8 cellular contexts compared by ENCODE assay signal in the genomic region with DNA sequence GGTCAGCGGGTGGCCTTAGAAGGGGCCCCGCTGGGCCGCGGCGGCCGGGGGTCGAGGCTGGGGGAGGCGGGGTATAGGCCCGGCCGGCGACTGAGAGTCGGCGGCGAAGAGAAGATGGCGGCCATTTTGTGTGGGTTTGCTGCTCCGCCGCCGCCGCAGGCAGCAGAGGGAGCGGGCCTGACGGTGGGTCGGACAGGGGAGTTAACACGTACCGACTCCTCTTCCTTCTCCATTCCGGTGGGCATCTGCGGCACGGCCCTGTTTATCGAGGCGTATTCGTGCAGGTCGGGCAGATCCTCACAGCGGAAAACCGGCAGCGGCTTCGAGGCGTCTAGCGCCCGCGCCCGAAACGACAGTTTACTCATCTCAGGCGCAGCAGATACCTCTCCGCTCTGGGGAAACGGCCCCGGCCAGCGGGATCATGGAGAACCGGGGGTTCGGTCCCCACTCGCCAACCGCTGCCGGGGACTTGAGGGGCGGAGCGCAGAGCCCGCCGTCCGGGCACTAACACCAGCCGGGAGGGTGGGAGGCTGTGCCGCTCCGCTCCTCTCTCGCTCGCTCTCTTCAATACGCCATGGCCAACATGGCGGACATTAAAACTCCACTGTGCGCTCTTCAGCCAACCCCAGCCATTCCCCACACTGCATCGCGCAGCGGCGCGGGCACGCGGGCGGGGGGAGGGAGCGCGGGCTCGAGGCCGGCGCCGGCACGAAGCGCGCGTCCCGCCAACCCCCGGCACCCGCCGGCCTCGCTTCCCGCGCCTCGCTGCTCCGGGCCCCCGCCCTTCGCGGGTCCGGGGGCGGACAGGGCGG. TPM values are rescaled to one million over a fixed set of nuclear protein-coding genes. Genes with fewer than 3 reads are reported as not detected.
A peak's percentile ranks its signal among the peaks of the same experiment; 100 is the strongest.
DNase-seq lines count a peak whose midpoint lies in the region; ATAC-seq, FAIRE-seq and TF ChIP-seq lines count a peak whose summit lies in the region.

A gene with protein sequence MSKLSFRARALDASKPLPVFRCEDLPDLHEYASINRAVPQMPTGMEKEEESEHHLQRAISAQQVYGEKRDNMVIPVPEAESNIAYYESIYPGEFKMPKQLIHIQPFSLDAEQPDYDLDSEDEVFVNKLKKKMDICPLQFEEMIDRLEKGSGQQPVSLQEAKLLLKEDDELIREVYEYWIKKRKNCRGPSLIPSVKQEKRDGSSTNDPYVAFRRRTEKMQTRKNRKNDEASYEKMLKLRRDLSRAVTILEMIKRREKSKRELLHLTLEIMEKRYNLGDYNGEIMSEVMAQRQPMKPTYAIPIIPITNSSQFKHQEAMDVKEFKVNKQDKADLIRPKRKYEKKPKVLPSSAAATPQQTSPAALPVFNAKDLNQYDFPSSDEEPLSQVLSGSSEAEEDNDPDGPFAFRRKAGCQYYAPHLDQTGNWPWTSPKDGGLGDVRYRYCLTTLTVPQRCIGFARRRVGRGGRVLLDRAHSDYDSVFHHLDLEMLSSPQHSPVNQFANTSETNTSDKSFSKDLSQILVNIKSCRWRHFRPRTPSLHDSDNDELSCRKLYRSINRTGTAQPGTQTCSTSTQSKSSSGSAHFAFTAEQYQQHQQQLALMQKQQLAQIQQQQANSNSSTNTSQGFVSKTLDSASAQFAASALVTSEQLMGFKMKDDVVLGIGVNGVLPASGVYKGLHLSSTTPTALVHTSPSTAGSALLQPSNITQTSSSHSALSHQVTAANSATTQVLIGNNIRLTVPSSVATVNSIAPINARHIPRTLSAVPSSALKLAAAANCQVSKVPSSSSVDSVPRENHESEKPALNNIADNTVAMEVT (minus strand): TSS at position 608 of the 812 bp plus-strand sequence. CDS start 243 bp downstream, at position 365.

- H3K4me3 ChIP-seq in A673 (ENCODE audit: low read depth, low read length, poor library complexity, severe bottlenecking), result peak within 1 kb of the TSS; percentile 76
- peak within 1 kb of the TSS; percentile 87 to 95 (median 88) for H3K4me3 ChIP-seq in keratinocyte (ENCODE audit: control insufficient read depth in 2 of 3, extremely low read depth in 1 of 3, insufficient read depth in 2 of 3, low read depth in 1 of 3, low read length in 3 of 3)

- peak within 1 kb of the TSS; percentile 97 for H3K9ac ChIP-seq in keratinocyte (ENCODE audit: control insufficient read depth, extremely low read depth, insufficient read depth, low read length)

- DNase-seq in A673 (ENCODE audit: low spot score) (peak; percentile 94), NCI-H2171 (lab: John Stamatoyannopoulos, UW) (peak; percentile 65), keratinocyte (ENCODE audit: low read depth, low spot score) (no peak)
- peak; percentile 83 for DNase-seq in activated CD4-positive, CD25-positive, alpha-beta regulatory T cell treated with anti-CD3 and anti-CD28 coated beads, Interleukin-2, amount 50 U/mL, for 16 hours (ENCODE audit: low read depth, low spot score)
- DNase-seq in central memory CD4-positive, alpha-beta T cell, result peak; percentile 90
- DNase-seq in stimulated activated CD4-positive, alpha-beta T cell treated with anti-CD3 and anti-CD28 coated beads, Interleukin-15, amount 100 ng/mL, for 1 hour (ENCODE audit: low read depth in 1 of 2, low spot score in 1 of 2), result peak; percentile 77 to 83

- dilution Hi-C loops in keratinocyte (cut with MboI; ENCODE audit: extremely low pct_ligation_motif_present, low sequenced_read_pairs), result no loop called here

- H3K79me2 ChIP-seq in keratinocyte (ENCODE audit: control insufficient read depth, insufficient read depth, low read length), result peaks cover 43% of the 10 kb centered on the region

- no peak for FAIRE-seq in keratinocyte (lab: Jason Lieb, UNC)

- H3K9me3 ChIP-seq in A673 (ENCODE audit: low read depth, low read length, poor library complexity, severe bottlenecking) (no peaks in the 10 kb centered on the region), keratinocyte (ENCODE audit: control insufficient read depth, low read depth, low read length) (no peaks in the 10 kb centered on the region)

- H3K4me1 ChIP-seq in A673 (ENCODE audit: insufficient read depth, low read length, poor library complexity, severe bottlenecking), result peaks cover 47% of the 10 kb centered on the region
- peaks cover 18% of the 10 kb centered on the region for H3K4me1 ChIP-seq in keratinocyte (ENCODE audit: control insufficient read depth, extremely low read depth, insufficient read depth, low read length)

- H4K20me1 ChIP-seq in keratinocyte (ENCODE audit: control insufficient read depth, extremely low read depth, insufficient read depth, low read length), result peaks cover 2% of the 10 kb centered on the region

- H3K27me3 ChIP-seq in A673 (replicated peaks; ENCODE audit: insufficient read depth, low read depth, low read length, poor library complexity) (no peaks in the 10 kb centered on the region), keratinocyte (ENCODE audit: control insufficient read depth, extremely low read depth, insufficient read depth, low read length) (no peaks in the 10 kb centered on the region)

- TF ChIP-seq CTCF in A673 (conservative IDR thresholded peaks at IDR 0.05; ENCODE audit: low read depth, low read length) (no peak), keratinocyte (optimal IDR thresholded peaks at IDR 0.05 in 1 of 3, IDR thresholded peaks at IDR 0.05 in 1 of 3, conservative IDR thresholded peaks at IDR 0.05 in 1 of 3; ENCODE audit: extremely low read depth in 1 of 3, insufficient read depth in 2 of 3, low read length in 3 of 3) (no peak)

- intact Hi-C loops in A673 (cut with micrococcal nuclease; ENCODE audit: unreplicated experiment), result loop anchor here (1.0 to 10.0 kb wide), 4 partner anchors 90 to 289 kb away; partner anchors contain the start of genes CCDC7 and KIF5B

- H3K36me3 ChIP-seq in A673 (ENCODE audit: insufficient read depth, low read length, poor library complexity, severe bottlenecking), result peaks cover 25% of the 10 kb centered on the region
- H3K36me3 ChIP-seq in keratinocyte (ENCODE audit: control insufficient read depth in 2 of 2, extremely low read depth in 1 of 2, insufficient read depth in 2 of 2, low read length in 2 of 2), result peaks cover 0 to 3% of the 10 kb centered on the region in 2 experiments

- peak; percentile 78 for ATAC-seq in GM18517 (IDR thresholded peaks at IDR 0.05; ENCODE audit: unreplicated experiment)
- peak; percentile 56 for ATAC-seq in HG03039 (IDR thresholded peaks at IDR 0.05; ENCODE audit: unreplicated experiment)

- peak within 1 kb of the TSS; percentile 100 for H3K27ac ChIP-seq in A673 (ENCODE audit: low read depth, low read length, poor library complexity, severe bottlenecking)
- peak within 1 kb of the TSS; percentile 94 for H3K27ac ChIP-seq in keratinocyte (ENCODE audit: control insufficient read depth, insufficient read depth, low read length)

- CTCF ChIA-PET in A673 (lab: Charles Lee), result interaction anchor here (1.2 kb wide), 1 partner anchor 157 kb away, joined by 4 read pairs; no protein-coding TSS in a partner anchor

- H3K9me1 ChIP-seq in keratinocyte (ENCODE audit: control insufficient read depth, extremely low read depth, insufficient read depth, low read length), result no peaks in the 10 kb centered on the region

- POLR2A ChIA-PET in A673 (lab: Charles Lee; ENCODE audit: low non-redundant PET), result no interaction called here

- no TSS peak for BruUV-seq in A673 (replicated peaks; lab: Mats Ljungman, UMichigan)

- peak within 1 kb of the TSS; percentile 74 for H2AFZ ChIP-seq in keratinocyte (ENCODE audit: control insufficient read depth, low read length)

- H3K4me2 ChIP-seq in keratinocyte (ENCODE audit: control insufficient read depth, extremely low read depth, insufficient read depth, low read depth, low read length), result peak within 1 kb of the TSS; percentile 97

RNA-seq across cellular contexts. Expression of the gene that starts here (rescaled TPM):
- 75.7 and 75.8 TPM in 2 replicates for total RNA-seq in A673 (2021)
- polyA plus RNA-seq in keratinocyte, result 15.5 to 34.8 TPM (median 33.5 TPM) in 3 replicates
- polyA plus RNA-seq in keratinocyte (2011; ENCODE audit: low read depth), result 15.9 TPM
- 9.5 and 19.0 TPM in 2 replicates for polyA plus RNA-seq in keratinocyte (2011; cell fraction: cytosol; rRNA removed)
- polyA plus RNA-seq in keratinocyte (2011; cell fraction: nucleus; rRNA removed), result 33.0 and 42.0 TPM in 2 replicates
- polyA plus RNA-seq in keratinocyte (2012; ENCODE audit: low replicate concordance), result 6.5 and 16.0 TPM in 2 replicates
- polyA minus RNA-seq in keratinocyte, result 8.1 to 51.4 TPM (median 38.0 TPM) in 3 replicates
- polyA minus RNA-seq in keratinocyte (2011; cell fraction: cytosol; rRNA and poly(A)+ RNA removed), result 16.7 TPM
- 27.8 and 49.6 TPM in 2 replicates for polyA minus RNA-seq in keratinocyte (2011; cell fraction: nucleus; rRNA and poly(A)+ RNA removed)
